Comparison of ENCODE assay signal across 9 cellular contexts in the genomic region with DNA sequence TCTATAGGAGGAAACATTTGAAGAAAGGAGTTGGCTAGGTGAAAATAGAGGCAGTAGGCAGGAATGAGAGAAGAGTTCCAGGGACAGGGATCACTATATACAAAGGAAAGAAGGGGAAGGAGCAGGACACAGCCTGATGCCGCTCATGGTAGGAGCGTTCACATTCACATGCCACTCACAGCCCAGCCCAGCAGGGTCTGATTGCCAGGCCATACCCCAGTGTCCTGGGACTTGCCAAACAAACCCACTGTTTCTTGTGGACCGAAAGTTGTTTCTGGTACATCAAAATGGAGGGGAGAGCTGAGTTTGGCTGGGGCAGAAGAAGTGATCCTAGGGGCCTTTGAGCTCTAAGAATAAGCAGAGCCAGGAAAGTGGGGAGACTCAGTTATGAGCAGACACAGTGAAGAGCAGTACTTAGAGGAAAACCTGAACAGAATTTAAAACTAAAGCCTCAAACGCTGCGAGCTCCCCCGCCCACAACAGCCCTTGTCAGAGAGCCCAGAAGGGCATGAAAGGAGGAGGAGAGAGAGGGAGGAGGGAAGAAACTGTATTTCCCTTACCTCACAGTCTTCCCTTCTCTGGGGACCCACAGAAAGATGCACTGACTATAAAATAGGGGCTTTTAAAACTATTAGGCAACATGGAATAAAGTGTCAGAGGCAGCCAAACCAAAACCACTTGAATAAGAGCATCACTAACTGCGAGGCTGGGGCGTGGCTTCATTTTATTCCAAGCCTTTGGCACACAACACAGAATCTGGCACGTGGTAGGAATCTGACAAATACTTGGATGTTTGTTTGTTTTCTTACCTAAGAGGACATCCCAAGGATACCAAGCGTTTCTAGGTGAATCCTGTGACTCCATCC.
DNase-seq lines count a peak whose midpoint lies in the region; ATAC-seq and TF ChIP-seq lines count a peak whose summit lies in the region.
"Had no signal": no experiment of that assay in that cellular context is flagged by ENCODE, and none has a peak within 500 bp of the region (broad histone marks: within the 10 kb centered on the region; RNA-seq: fewer than 3 reads in every experiment).

No MANE protein-coding gene starts in this region.

- H3K27me3 ChIP-seq in brain microvascular endothelial cell (replicated peaks) (no peaks in the 10 kb centered on the region), vagina (no peaks in the 10 kb centered on the region)

- peak; percentile 83 for ATAC-seq in Right ventricle myocardium inferior

- TF ChIP-seq POLR2A in lower leg skin (IDR thresholded peaks at IDR 0.05): no peak
- no peak for TF ChIP-seq POLR2A in vagina (IDR thresholded peaks at IDR 0.05)

- TF ChIP-seq CTCF in brain microvascular endothelial cell (IDR thresholded peaks at IDR 0.05; ENCODE audit: low read depth, low read length, missing control alignments) (no peak), lower leg skin (IDR thresholded peaks at IDR 0.05) (no peak), vagina (IDR thresholded peaks at IDR 0.05) (no peak)

- in situ Hi-C loops in brain microvascular endothelial cell (cut with HindIII; ENCODE audit: low pct_ligation_motif_present, low sequenced_read_pairs): no loop called here

- peak; percentile 68 for DNase-seq in Right ventricle myocardium inferior (ENCODE audit: missing footprints)
- no peak for DNase-seq in cardiac septum (ENCODE audit: low spot score)
- DNase-seq in brain microvascular endothelial cell: peak; percentile 42
- DNase-seq in lower leg skin (ENCODE audit: low spot score in 2 of 2): peak; percentile 88 to 93
- DNase-seq in vagina (ENCODE audit: extremely low spot score in 2 of 2): peak in 1 of 2 donors; percentile 95
- no peak for DNase-seq in NCI-H1930 (lab: John Stamatoyannopoulos, UW)
- DNase-seq in stimulated activated CD4-positive, alpha-beta T cell treated with anti-CD3 and anti-CD28 coated beads, Interleukin-4, amount 100 ng/mL, for 4 hours: no peak
- DNase-seq in D341Med (ENCODE audit: low spot score): no peak
- DNase-seq: activated effector memory CD4-positive, alpha-beta T cell treated with anti-CD3 and anti-CD28 coated beads, Interleukin-2, amount 50 U/mL, for 16 hours had no signal

- intact Hi-C loops in Right ventricle myocardium inferior (cut with DNase I): no loop called here
- intact Hi-C loops in cardiac septum (cut with DNase I): no loop called here
- intact Hi-C loops in lower leg skin (cut with DNase I; ENCODE audit: low total_unique reads): no loop called here
- intact Hi-C loops in vagina (cut with DNase I): no loop called here

- H3K9me3 ChIP-seq in vagina: no peaks in the 10 kb centered on the region

- no peak overlapping the region for H3K4me3 ChIP-seq in brain microvascular endothelial cell (ENCODE audit: low read depth, low read length)
- no peak overlapping the region for H3K4me3 ChIP-seq in lower leg skin (ENCODE audit: low read depth, poor library complexity, severe bottlenecking)
- no peak overlapping the region for H3K4me3 ChIP-seq in vagina

- peaks cover 29% of the 10 kb centered on the region for H3K4me1 ChIP-seq in vagina

- H3K27ac ChIP-seq in brain microvascular endothelial cell (no peak overlapping the region), vagina (peak overlapping the region; percentile 78)

- 25 to 28% methylated on average over 10 of the region's 10 CpGs for WGBS in lower leg skin, 2 donors

- no peaks in the 10 kb centered on the region for H3K36me3 ChIP-seq in brain microvascular endothelial cell (replicated peaks)
- H3K36me3 ChIP-seq in vagina: no peaks in the 10 kb centered on the region

Comparison
In these comparisons a context has a peak if more than half of its experiments do, and no peak if none do; other contexts are left out.
1. DNase-seq: peak in Right ventricle myocardium inferior (single experiment), brain microvascular endothelial cell (single experiment) and lower leg skin (2 of 2); none in cardiac septum (single experiment), NCI-H1930 (0 of 2), stimulated activated CD4-positive, alpha-beta T cell treated with anti-CD3 and anti-CD28 coated beads, Interleukin-4, amount 100 ng/mL, for 4 hours (0 of 2) and D341Med (single experiment).